ENCODE assay signal across 21 cellular contexts in the genomic region with DNA sequence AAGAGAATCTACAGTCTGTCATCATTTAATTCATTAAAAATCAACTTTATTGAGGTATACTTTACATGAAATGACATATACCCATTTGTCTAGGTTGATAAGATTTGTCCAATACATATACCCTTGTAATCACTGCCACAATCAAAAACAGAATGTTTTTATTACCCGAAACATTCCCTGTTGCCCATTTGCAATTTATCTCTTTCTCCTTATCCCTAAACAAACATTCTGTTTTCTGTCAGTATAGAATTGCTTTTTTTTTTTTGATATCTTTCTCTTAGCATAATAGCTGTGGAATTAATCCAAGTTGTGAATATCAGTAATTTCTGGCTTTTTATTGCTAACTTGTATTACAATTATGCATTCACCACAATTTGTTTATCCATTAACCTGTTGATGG. TPM values are rescaled to one million over a fixed set of nuclear protein-coding genes. Genes with fewer than 3 reads are reported as not detected.
A peak's percentile ranks its signal among the peaks of the same experiment; 100 is the strongest.
DNase-seq lines count a peak whose midpoint lies in the region; ATAC-seq and TF ChIP-seq lines count a peak whose summit lies in the region.
"Had no signal": no experiment of that assay in that cellular context is flagged by ENCODE, and none has a peak within 500 bp of the region (broad histone marks: within the 10 kb centered on the region; RNA-seq: fewer than 3 reads in every experiment).

No MANE protein-coding gene starts in this region.

- CTCF ChIA-PET in Calu3 (lab: Charles Lee) = no interaction called here

- peak overlapping the region; percentile 96; the same call in 1 of the 2 replicates for H3K27ac ChIP-seq in SK-N-MC
- H3K27ac ChIP-seq: 22Rv1; A549; BLaER1 treated with 17β-estradiol and CSF1 and Interleukin-3, amounts not matched to agents 10 nM and 100 nM; C4-2B had no signal

- H3K4me3 ChIP-seq in SK-N-MC = no peak overlapping the region
- H3K4me3 ChIP-seq: A549; BLaER1 treated with 17β-estradiol and CSF1 and Interleukin-3, amounts not matched to agents 10 nM and 100 nM had no signal

- intact Hi-C loops in Calu3 (cut with micrococcal nuclease; ENCODE audit: unreplicated experiment) = loop anchor here (5.0 to 10.0 kb wide), 4 partner anchors 94 to 896 kb away; no protein-coding TSS in a partner anchor

- no peaks in the 10 kb centered on the region for H3K9me3 ChIP-seq in SK-N-MC (ENCODE audit: low read depth, low read length)
- H3K9me3 ChIP-seq: A549; BLaER1 treated with 17β-estradiol and CSF1 and Interleukin-3, amounts not matched to agents 10 nM and 100 nM; Caco-2 had no signal

- no peak for DNase-seq in Calu3
- DNase-seq in SK-N-MC (ENCODE audit: low read depth, low spot score) = no peak
- DNase-seq in osteocyte (ENCODE audit: extremely low spot score, unreplicated experiment) = no peak
- no peak for DNase-seq in activated CD8-positive, alpha-beta memory T cell treated with anti-CD3 and anti-CD28 coated beads for 24 hours
- no peak for DNase-seq in occipital lobe (lab: John Stamatoyannopoulos, UW)
- DNase-seq in DMS153 treated with DMSO at 0.1 percent for 48 hours (lab: John Stamatoyannopoulos, UW; ENCODE audit: unreplicated experiment) = no peak
- DNase-seq: AML-193; Caco-2; CD4-positive, alpha-beta T cell; CD8-positive, alpha-beta T cell; DMS 273 treated with DMSO at 0.1 percent for 48 hours; DMS153; DMS79 treated with DMSO at 0.1 percent for 48 hours; GF-D8 had no signal

- H3K36me3 Mint-ChIP-seq in Calu3 (ENCODE audit: insufficient read depth, unreplicated experiment) (peaks cover 6% of the 10 kb centered on the region), osteocyte (ENCODE audit: unreplicated experiment) (no peaks in the 10 kb centered on the region)
- H3K36me3 Mint-ChIP-seq: CD8-positive, alpha-beta T cell had no signal

- H3K4me3 Mint-ChIP-seq in Calu3 (ENCODE audit: low read depth, unreplicated experiment) (no peak overlapping the region), osteocyte (ENCODE audit: unreplicated experiment) (no peak overlapping the region)
- H3K4me3 Mint-ChIP-seq: B cell; CD4-positive, alpha-beta T cell; CD8-positive, alpha-beta T cell had no signal

- no TSS peak for BruUV-seq in Calu3 (replicated peaks; lab: Mats Ljungman, UMichigan)

- H3K36me3 ChIP-seq in SK-N-MC (ENCODE audit: insufficient read depth, low read length) = no peaks in the 10 kb centered on the region
- H3K36me3 ChIP-seq: BLaER1 treated with 17β-estradiol and CSF1 and Interleukin-3, amounts not matched to agents 10 nM and 100 nM had no signal

- no peak for ATAC-seq in SK-N-SH treated with all-trans-retinoic acid at 6 μM for 48 hours
- ATAC-seq: A549; CD8-positive, alpha-beta T cell had no signal

- H3K27ac Mint-ChIP-seq in Calu3 (ENCODE audit: unreplicated experiment) (peak overlapping the region; percentile 73), osteocyte (ENCODE audit: unreplicated experiment) (peak overlapping the region; percentile 95)
- H3K27ac Mint-ChIP-seq: B cell; CD4-positive, alpha-beta T cell; CD8-positive, alpha-beta T cell had no signal

- H3K4me1 Mint-ChIP-seq in Calu3 (ENCODE audit: low read depth, unreplicated experiment) (peaks cover 14% of the 10 kb centered on the region), osteocyte (ENCODE audit: unreplicated experiment) (peaks cover 64% of the 10 kb centered on the region)
- H3K4me1 Mint-ChIP-seq: B cell had no signal

- TF ChIP-seq CTCF in Calu3 (IDR thresholded peaks at IDR 0.05; ENCODE audit: unreplicated experiment) (no peak), osteocyte (IDR thresholded peaks at IDR 0.05) (no peak)

- no peak overlapping the region for H3K9ac ChIP-seq in SK-N-MC (ENCODE audit: insufficient read length)
- H3K9ac ChIP-seq: BLaER1 treated with 17β-estradiol and CSF1 and Interleukin-3, amounts not matched to agents 10 nM and 100 nM had no signal

- H3K9me3 Mint-ChIP-seq in Calu3 (ENCODE audit: low read depth, unreplicated experiment) = no peaks in the 10 kb centered on the region
- H3K9me3 Mint-ChIP-seq in osteocyte (ENCODE audit: unreplicated experiment) = no peaks in the 10 kb centered on the region

- no peaks in the 10 kb centered on the region for H3K27me3 Mint-ChIP-seq in Calu3 (ENCODE audit: unreplicated experiment)
- no peaks in the 10 kb centered on the region for H3K27me3 Mint-ChIP-seq in osteocyte (ENCODE audit: unreplicated experiment)
- H3K27me3 Mint-ChIP-seq: B cell; CD4-positive, alpha-beta T cell had no signal

TF ChIP-seq in SK-N-SH treated with all-trans-retinoic acid at 6 μM for 48 hours, 23 proteins besides CTCF, POLR2A, EP300 and RAD21:
- TF ChIP-seq TSHZ2 (CRISPR knock-in tag; IDR thresholded peaks at IDR 0.05) = peak; percentile 76; the same call in 1 of the 2 replicates
- no peak for TF ChIP-seq GLIS3 (CRISPR knock-in tag; IDR thresholded peaks at IDR 0.05)
- TF ChIP-seq POU6F1 (CRISPR knock-in tag; IDR thresholded peaks at IDR 0.05; ENCODE audit: borderline replicate concordance, low read depth) = no peak
- peak; percentile 85 for TF ChIP-seq TCF4 (CRISPR knock-in tag; IDR thresholded peaks at IDR 0.05; ENCODE audit: borderline replicate concordance)
- TF ChIP-seq CSDC2 (CRISPR knock-in tag; IDR thresholded peaks at IDR 0.05) = no peak
- peak; percentile 56 for TF ChIP-seq ISL1 (CRISPR knock-in tag; IDR thresholded peaks at IDR 0.05)

RNA-seq across cellular contexts. Expression of gene CNTN6, which starts 4.3 kb away (rescaled TPM):
- not detected in 2 replicates for total RNA-seq in Calu3 (2022)
- total RNA-seq in osteocyte = 27.5 and 28.8 TPM in 2 replicates
- 4.7 TPM for total RNA-seq in occipital lobe
- total RNA-seq: A172; B cell; Caco-2; CD4-positive, alpha-beta T cell; CD8-positive, alpha-beta T cell had no signal
